Comparison of ENCODE assay signal across 8 cellular contexts in genomic region chr2:148645925-148646559, GRCh38. TPM values are rescaled to one million over a fixed set of nuclear protein-coding genes. Genes with fewer than 3 reads are reported as not detected.
A peak's percentile ranks its signal among the peaks of the same experiment; 100 is the strongest.
DNase-seq lines count a peak whose midpoint lies in the region; ATAC-seq, FAIRE-seq and TF ChIP-seq lines count a peak whose summit lies in the region.

No MANE protein-coding gene starts in this region.

- H3K4ac ChIP-seq in H1 (replicated peaks; ENCODE audit: insufficient read length, low read depth, low read length) = no peak overlapping the region

- H3K4me1 ChIP-seq in BE2C (no peaks in the 10 kb centered on the region), H1 (replicated peaks in 1 of 4; ENCODE audit: control insufficient read depth in 3 of 4, insufficient read depth in 4 of 4, low read length in 3 of 4) (peaks cover 0 to 6% (median 3%) of the 10 kb centered on the region in 4 experiments; a peak in 3 of 7 replicates)

- H4K8ac ChIP-seq in H1 (ENCODE audit: extremely low read depth, insufficient read depth, low read length) = no peak overlapping the region

- H3K27me3 ChIP-seq in BE2C = no peaks in the 10 kb centered on the region
- H3K27me3 ChIP-seq in H1 (replicated peaks in 1 of 4; ENCODE audit: control insufficient read depth in 3 of 4, extremely low read depth in 1 of 4, insufficient read depth in 3 of 4, low read length in 3 of 4) = no peaks in the 10 kb centered on the region

- no peak overlapping the region for H2BK20ac ChIP-seq in H1 (ENCODE audit: low read length)

- no peak overlapping the region for H3K18ac ChIP-seq in H1 (ENCODE audit: extremely low read depth, low read length)

- H2AK5ac ChIP-seq in H1 (ENCODE audit: low read depth, low read length) = no peak overlapping the region

- DNase-seq in BE2C = peak; percentile 29
- DNase-seq in NCI-H510A (lab: John Stamatoyannopoulos, UW) = peak; percentile 19
- DNase-seq in activated CD4-positive, alpha-beta T cell treated with anti-CD3 and anti-CD28 coated beads, Interleukin-2, amount 50 U/mL, for 4 hours = peak; percentile 48 to 49
- DNase-seq in H1 (ENCODE audit: low read depth in 1 of 2, low spot score in 2 of 2) = no peak
- no peak for DNase-seq in mesothelial cell of epicardium (ENCODE audit: low spot score in 2 of 2, unreplicated experiment in 2 of 2)
- DNase-seq in stimulated activated CD8-positive, alpha-beta memory T cell treated with anti-CD3 and anti-CD28 coated beads, Interleukin-4, amount 100 ng/mL, for 1 hour (ENCODE audit: low read depth in 2 of 2, low spot score in 1 of 2) = peak; percentile 17 to 34

- peaks cover 10% of the 10 kb centered on the region; the same call in 1 of the 2 replicates for H3K23me2 ChIP-seq in H1 (ENCODE audit: low read depth, low read length)

- H2BK12ac ChIP-seq in H1 (ENCODE audit: low read depth, low read length) = no peak overlapping the region

- H2BK5ac ChIP-seq in H1 (ENCODE audit: low read depth, low read length) = peak overlapping the region; percentile 6; the same call in 1 of the 2 replicates

- FAIRE-seq in H1 (lab: Jason Lieb, UNC) = no peak

- H3K27ac ChIP-seq in H1 (ENCODE audit: low read depth, low read length) = 0 out of 2 replicates have a peak overlapping the region, but pooled peaks have one; percentile 44

- no peak overlapping the region for H2BK120ac ChIP-seq in H1 (replicated peaks; ENCODE audit: low read depth, low read length)

- H3K36me3 ChIP-seq in BE2C (no peaks in the 10 kb centered on the region), H1 (ENCODE audit: control insufficient read depth in 2 of 4, insufficient read depth in 4 of 4, low read length in 3 of 4) (no peaks in the 10 kb centered on the region)

- no peak overlapping the region for H4K91ac ChIP-seq in H1 (replicated peaks; ENCODE audit: insufficient read length, low read length)

- H2AFZ ChIP-seq in H1 (ENCODE audit: low read length) = no peak overlapping the region

- TF ChIP-seq POLR2A in H1 (IDR thresholded peaks at IDR 0.05; ENCODE audit: control extremely low read depth in 1 of 2, low read depth in 2 of 2, low read length in 2 of 2) = no peak

- 28% methylated on average over 13 of the region's 13 CpGs; no CpG with 5 or more reads in 1 of the 2 experiments for WGBS in H1 (ENCODE audit: extremely low coverage in 1 of 2, insufficient coverage in 1 of 2, insufficient read length in 1 of 2, insufficient replicate concordance in 2 of 2, low coverage in 1 of 2, low lambda C conversion rate in 2 of 2, missing lambda C conversion rate in 1 of 2), 2 experiments

- H3K4me3 Mint-ChIP-seq in mesothelial cell of epicardium = peak overlapping the region; percentile 81

- H4K5ac ChIP-seq in H1 (ENCODE audit: insufficient read length, low read depth, low read length) = no peak overlapping the region

- POLR2A ChIA-PET in H1 (lab: Charles Lee; ENCODE audit: partially characterized antibody) = interaction anchor here (0.5 to 2.1 kb wide), 7 partner anchors 8 to 74 kb away, joined by 3 to 6 read pairs (median 3); no protein-coding TSS in a partner anchor

- peak overlapping the region; percentile 32 to 85 (median 60) for H3K9ac ChIP-seq in H1 (replicated peaks in 1 of 4; ENCODE audit: extremely low read depth in 1 of 4, low read depth in 3 of 4, low read length in 3 of 4)

- H3K14ac ChIP-seq in H1 (ENCODE audit: insufficient read length) = no peak overlapping the region

- no peak for TF ChIP-seq RAD21 in H1 (IDR thresholded peaks at IDR 0.05 in 1 of 2, conservative IDR thresholded peaks at IDR 0.05 in 1 of 2; ENCODE audit: low read depth in 2 of 2, low read length in 2 of 2)

- H3K27ac Mint-ChIP-seq in mesothelial cell of epicardium = peak overlapping the region; percentile 93

- peak overlapping the region; percentile 86 to 92 for H3K4me2 ChIP-seq in H1 (ENCODE audit: insufficient read depth in 1 of 2, low read depth in 2 of 2, low read length in 2 of 2)

- ATAC-seq in GM19035 (IDR thresholded peaks at IDR 0.05; ENCODE audit: unreplicated experiment) (peak; percentile 28), HG03354 (IDR thresholded peaks at IDR 0.05; ENCODE audit: poor library complexity, severe bottlenecking, unreplicated experiment) (peak; percentile 52)

- no peak overlapping the region for H3K23ac ChIP-seq in H1 (ENCODE audit: insufficient read length)

- no peak for TF ChIP-seq CTCF in BE2C (IDR thresholded peaks at IDR 0.05; ENCODE audit: low read depth, low read length)
- no peak for TF ChIP-seq CTCF in H1 (IDR thresholded peaks at IDR 0.05; ENCODE audit: control extremely low read depth in 1 of 3, insufficient read depth in 1 of 3, low read depth in 1 of 3, low read length in 3 of 3)
- TF ChIP-seq CTCF in mesothelial cell of epicardium (IDR thresholded peaks at IDR 0.05; ENCODE audit: unreplicated experiment) = no peak

- no peaks in the 10 kb centered on the region for H3K9me3 ChIP-seq in BE2C
- H3K9me3 ChIP-seq in H1 (ENCODE audit: insufficient read depth in 2 of 2, low read depth in 1 of 2, low read length in 1 of 2) = no peaks in the 10 kb centered on the region

- CTCF ChIA-PET in H1 (lab: Charles Lee; ENCODE audit: partially characterized antibody) = interaction anchor here (1.7 kb wide), 1 partner anchor 12 kb away, joined by 8 read pairs; no protein-coding TSS in a partner anchor

- H3K27me3 Mint-ChIP-seq in mesothelial cell of epicardium (ENCODE audit: low read depth) = peaks cover 22% of the 10 kb centered on the region

- H4K20me1 ChIP-seq in H1 (replicated peaks in 1 of 2; ENCODE audit: control insufficient read depth in 1 of 2, insufficient read depth in 2 of 2, low read length in 2 of 2) = peaks cover 2 to 8% of the 10 kb centered on the region in 2 experiments

- H3K4me3 ChIP-seq in BE2C (ENCODE audit: low read depth, low read length) = peak overlapping the region; percentile 76
- H3K4me3 ChIP-seq in H1 (ENCODE audit: extremely low read depth in 1 of 4, insufficient read depth in 2 of 4, low read depth in 3 of 4, low read length in 4 of 4) = peak overlapping the region; percentile 87 to 99 (median 90)

- peaks cover 19 to 58% of the 10 kb centered on the region in 2 experiments for H3K79me2 ChIP-seq in H1 (ENCODE audit: control insufficient read depth in 1 of 2, insufficient read depth in 2 of 2, low read length in 2 of 2)

- no peak for TF ChIP-seq EP300 in H1 (IDR thresholded peaks at IDR 0.05; ENCODE audit: borderline replicate concordance in 1 of 2, low read depth in 2 of 2, low read length in 2 of 2)

- H3K56ac ChIP-seq in H1 (replicated peaks; ENCODE audit: insufficient read length, low read depth, low read length) = peak overlapping the region; percentile 22

- H3K9me3 Mint-ChIP-seq in mesothelial cell of epicardium = no peaks in the 10 kb centered on the region

- peaks cover 28% of the 10 kb centered on the region for H3K4me1 Mint-ChIP-seq in mesothelial cell of epicardium

- no peaks in the 10 kb centered on the region for H3K36me3 Mint-ChIP-seq in mesothelial cell of epicardium

- no peaks in the 10 kb centered on the region for H3K79me1 ChIP-seq in H1 (ENCODE audit: low read depth, low read length)

- no peak overlapping the region for H2BK15ac ChIP-seq in H1 (ENCODE audit: low read length)

TF ChIP-seq in H1, 55 proteins besides CTCF, POLR2A, EP300 and RAD21:
- TF ChIP-seq ASH2L (IDR thresholded peaks at IDR 0.05; ENCODE audit: low read length) = peak; percentile 36
- TF ChIP-seq SIN3A (conservative IDR thresholded peaks at IDR 0.05 in 1 of 2, IDR thresholded peaks at IDR 0.05 in 1 of 2; ENCODE audit: low read depth in 1 of 2, low read length in 2 of 2) = 0 out of 4 replicates have a peak, but pooled peaks of 1 of the 2 experiments have one; percentile 67
- TF ChIP-seq HDAC2 (IDR thresholded peaks at IDR 0.05; ENCODE audit: borderline replicate concordance in 1 of 2, low read depth in 2 of 2, low read length in 2 of 2) = 0 out of 4 replicates have a peak, but pooled peaks of 1 of the 2 experiments have one; percentile 48
- TF ChIP-seq, protein P1, sequence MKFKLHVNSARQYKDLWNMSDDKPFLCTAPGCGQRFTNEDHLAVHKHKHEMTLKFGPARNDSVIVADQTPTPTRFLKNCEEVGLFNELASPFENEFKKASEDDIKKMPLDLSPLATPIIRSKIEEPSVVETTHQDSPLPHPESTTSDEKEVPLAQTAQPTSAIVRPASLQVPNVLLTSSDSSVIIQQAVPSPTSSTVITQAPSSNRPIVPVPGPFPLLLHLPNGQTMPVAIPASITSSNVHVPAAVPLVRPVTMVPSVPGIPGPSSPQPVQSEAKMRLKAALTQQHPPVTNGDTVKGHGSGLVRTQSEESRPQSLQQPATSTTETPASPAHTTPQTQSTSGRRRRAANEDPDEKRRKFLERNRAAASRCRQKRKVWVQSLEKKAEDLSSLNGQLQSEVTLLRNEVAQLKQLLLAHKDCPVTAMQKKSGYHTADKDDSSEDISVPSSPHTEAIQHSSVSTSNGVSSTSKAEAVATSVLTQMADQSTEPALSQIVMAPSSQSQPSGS (IDR thresholded peaks at IDR 0.05; ENCODE audit: low read length) = no peak

RNA-seq across cellular contexts. Expression of gene EPC2, which starts 1.5 kb away (rescaled TPM):
- polyA plus RNA-seq in BE2C (2012; ENCODE audit: insufficient read depth, insufficient read length, low read depth) = 9.6 TPM
- total RNA-seq in H1 (2021; fragmentation: NEBNext Ultra II Directional; extraction: Animal tissue kit (Norgen Biotek cat#: 25700)) = 24.1 and 25.7 TPM in 2 replicates
- polyA plus RNA-seq in H1 (2011; rRNA removed) = 9.6 and 16.1 TPM in 2 replicates
- 13.7 TPM for polyA plus RNA-seq in H1 (2011; cell fraction: cytosol; rRNA removed)
- polyA plus RNA-seq in H1 (2011; cell fraction: nucleus; rRNA removed) = 11.2 TPM
- 10.6 to 13.4 TPM (median 11.7 TPM) in 4 replicates for polyA plus RNA-seq in H1 (2012, experiment 1 of 2)
- polyA plus RNA-seq in H1 (2012, experiment 2 of 2) = 0.68 TPM
- 10.5 TPM for polyA plus RNA-seq in H1 (2013, experiment 1 of 2)
- polyA plus RNA-seq in H1 (2013, experiment 2 of 2) = 10.5 TPM
- polyA minus RNA-seq in H1 (2011; rRNA and poly(A)+ RNA removed) = 35.4 and 44.8 TPM in 2 replicates
- polyA minus RNA-seq in H1 (2011; cell fraction: cytosol; rRNA and poly(A)+ RNA removed) = 14.5 TPM
- 75.6 TPM for polyA minus RNA-seq in H1 (2011; cell fraction: nucleus; rRNA and poly(A)+ RNA removed)
- 43.8 to 45.6 TPM (median 45.3 TPM) in 3 replicates for total RNA-seq in mesothelial cell of epicardium

Comparison
In these comparisons a context has a peak if more than half of its experiments do, and no peak if none do; other contexts are left out.
1. DNase-seq: peak in BE2C (single experiment), NCI-H510A (single experiment), activated CD4-positive, alpha-beta T cell treated with anti-CD3 and anti-CD28 coated beads, Interleukin-2, amount 50 U/mL, for 4 hours (2 of 2) and stimulated activated CD8-positive, alpha-beta memory T cell treated with anti-CD3 and anti-CD28 coated beads, Interleukin-4, amount 100 ng/mL, for 1 hour (2 of 2); none in H1 (0 of 2) and mesothelial cell of epicardium (0 of 2).